ENCODE assay signal across 8 cellular contexts in genomic region chr10:5623081-5623748, GRCh38.
DNase-seq lines count a peak whose midpoint lies in the region; ATAC-seq and TF ChIP-seq lines count a peak whose summit lies in the region.

No MANE protein-coding gene starts in this region.

- peaks cover 9% of the 10 kb centered on the region for H3K4me1 ChIP-seq in RWPE2 (ENCODE audit: insufficient read depth, poor library complexity, severe bottlenecking)

- in situ Hi-C loops in KBM-7 (cut with MboI; ENCODE audit: low pct_unique_long_range_greater_than_20kb, low sequenced_read_pairs), result loop anchor here (25.0 kb wide), 1 partner anchor 786 kb away; the partner anchor contains the start of gene AKR1E2

- peak; percentile 97 for ATAC-seq in GM21723 (IDR thresholded peaks at IDR 0.05; ENCODE audit: unreplicated experiment)
- peak; percentile 92 for ATAC-seq in RWPE2 (ENCODE audit: low read depth)

- no peaks in the 10 kb centered on the region for H3K36me3 ChIP-seq in RWPE2 (ENCODE audit: low read depth)

- no peaks in the 10 kb centered on the region for H3K9me3 ChIP-seq in RWPE2 (ENCODE audit: severe bottlenecking)

- peak overlapping the region; percentile 61 for H3K27ac ChIP-seq in RWPE2 (ENCODE audit: poor library complexity, severe bottlenecking)

- no peak overlapping the region for H3K4me3 ChIP-seq in RWPE2 (ENCODE audit: severe bottlenecking)
- no peak overlapping the region for H3K4me3 ChIP-seq in foreskin fibroblast (ENCODE audit: low read depth in 1 of 2, low read length in 2 of 2)

- peak; percentile 97 for TF ChIP-seq CTCF in RWPE2 (IDR thresholded peaks at IDR 0.05; ENCODE audit: poor library complexity, severe bottlenecking)
- TF ChIP-seq CTCF in foreskin fibroblast (IDR thresholded peaks at IDR 0.05; ENCODE audit: low read depth, low read length), result peak; percentile 94

- peak; percentile 91 for DNase-seq in ELF-1 (ENCODE audit: low read depth, low spot score)
- DNase-seq in KBM-7, result peak; percentile 78
- DNase-seq in RWPE2 (ENCODE audit: low spot score), result peak; percentile 79
- DNase-seq in activated T-helper 9 cell treated with anti-CD3 and anti-CD28 coated beads, Interleukin-2, amount 50 U/mL, for 16 hours (ENCODE audit: low read depth), result peak; percentile 63
- peak; percentile 76 to 93 for DNase-seq in foreskin fibroblast
- peak; percentile 41 for DNase-seq in non-pigmented ciliary epithelial cell (ENCODE audit: low read depth)
- peak; percentile 85 for DNase-seq in superior temporal gyrus (ENCODE audit: extremely low spot score)

- H3K27me3 ChIP-seq in RWPE2 (ENCODE audit: insufficient read depth, poor library complexity, severe bottlenecking), result no peaks in the 10 kb centered on the region

Comparison
In these comparisons a context has a peak if more than half of its experiments do, and no peak if none do; other contexts are left out.
1. DNase-seq: peak in every context shown above with its lines; median percentile 91 in ELF-1; 85 in superior temporal gyrus; 84 in foreskin fibroblast; 79 in RWPE2; 78 in KBM-7; 63 in activated T-helper 9 cell treated with anti-CD3 and anti-CD28 coated beads, Interleukin-2, amount 50 U/mL, for 16 hours; 41 in non-pigmented ciliary epithelial cell.